ENCODE assay signal across 8 cellular contexts in genomic region chr11:124762077-124762623, GRCh38. TPM values are rescaled to one million over a fixed set of nuclear protein-coding genes. Genes with fewer than 3 reads are reported as not detected.
DNase-seq lines count a peak whose midpoint lies in the region; ATAC-seq and TF ChIP-seq lines count a peak whose summit lies in the region.

TSS of gene ESAM (minus strand) at chr11:124762290. CDS start at chr11:124762154, 136 bp downstream.

- H3K36me3 Mint-ChIP-seq in natural killer cell treated with Interleukin-12 subunit alpha and Interleukin-12 subunit beta and Interleukin-15 and Interleukin-18, amount 100 ng/mL, for 72 hours = no peaks in the 10 kb centered on the region

- TF ChIP-seq POLR2A in testis (IDR thresholded peaks at IDR 0.05) = no peak

- peaks cover 21 to 25% of the 10 kb centered on the region in 2 donors for H3K27me3 Mint-ChIP-seq in natural killer cell treated with Interleukin-12 subunit alpha and Interleukin-12 subunit beta and Interleukin-15 and Interleukin-18, amount 100 ng/mL, for 72 hours

- H3K4me3 ChIP-seq in LNCaP clone FGC (ENCODE audit: low read depth, low read length) (peak within 1 kb of the TSS; percentile 57), epithelial cell of esophagus (ENCODE audit: low read length) (peak within 1 kb of the TSS; percentile 51), testis (peak within 1 kb of the TSS; percentile 43 to 47)

- intact Hi-C loops in testis (cut with DNase I; ENCODE audit: low total_unique reads) = loop anchor here (10.0 kb wide), 2 partner anchors 73 to 87 kb away; partner anchors contain the start of genes SIAE and SPA17

- H3K4me1 Mint-ChIP-seq in natural killer cell treated with Interleukin-12 subunit alpha and Interleukin-12 subunit beta and Interleukin-15 and Interleukin-18, amount 100 ng/mL, for 72 hours (ENCODE audit: low read depth in 2 of 2) = peaks cover 11 to 14% of the 10 kb centered on the region in 2 donors

- TF ChIP-seq CTCF in LNCaP clone FGC (IDR thresholded peaks at IDR 0.05; ENCODE audit: control insufficient read depth, extremely low read depth, insufficient read depth) = no peak
- no peak for TF ChIP-seq CTCF in epithelial cell of esophagus (IDR thresholded peaks at IDR 0.05; ENCODE audit: insufficient read depth, low read depth, low read length, missing control alignments)
- TF ChIP-seq CTCF in testis (IDR thresholded peaks at IDR 0.05) = no peak

- peak within 1 kb of the TSS; percentile 87 for H3K4me3 Mint-ChIP-seq in natural killer cell treated with Interleukin-12 subunit alpha and Interleukin-12 subunit beta and Interleukin-15 and Interleukin-18, amount 100 ng/mL, for 72 hours

- 2 to 7% methylated on average over 30 to 41 of the region's 56 CpGs for WGBS in testis, 2 donors

- peaks cover 22% of the 10 kb centered on the region for H3K4me1 ChIP-seq in testis

- no peaks in the 10 kb centered on the region for H3K27me3 ChIP-seq in testis

- no peaks in the 10 kb centered on the region for H3K9me3 ChIP-seq in testis

- peak; percentile 56 for ATAC-seq in GM21576 (IDR thresholded peaks at IDR 0.05; ENCODE audit: unreplicated experiment)
- peak; percentile 85 to 90 for ATAC-seq in natural killer cell treated with Interleukin-12 subunit alpha and Interleukin-12 subunit beta and Interleukin-15 and Interleukin-18, amount 100 ng/mL, for 72 hours

- peak within 1 kb of the TSS in 1 of 2 donors; percentile 66 for H3K27ac ChIP-seq in testis

- no peak within 1 kb of the TSS for H3K27ac Mint-ChIP-seq in natural killer cell treated with Interleukin-12 subunit alpha and Interleukin-12 subunit beta and Interleukin-15 and Interleukin-18, amount 100 ng/mL, for 72 hours

- DNase-seq in GF-D8 (lab: John Stamatoyannopoulos, UW) (peak; percentile 73), LNCaP clone FGC (ENCODE audit: low read depth) (no peak), epithelial cell of esophagus (ENCODE audit: low read depth) (no peak), testis (no peak), anterior cingulate cortex (lab: John Stamatoyannopoulos, UW) (no peak)
- peak; percentile 84 for DNase-seq in activated CD8-positive, alpha-beta memory T cell treated with anti-CD3 and anti-CD28 coated beads for 24 hours
- peak; percentile 80 for DNase-seq in natural killer cell treated with Interleukin-12 subunit alpha and Interleukin-12 subunit beta and Interleukin-15 and Interleukin-18, amount 100 ng/mL, for 72 hours (ENCODE audit: low spot score)

- H3K9me3 Mint-ChIP-seq in natural killer cell treated with Interleukin-12 subunit alpha and Interleukin-12 subunit beta and Interleukin-15 and Interleukin-18, amount 100 ng/mL, for 72 hours = no peaks in the 10 kb centered on the region

- no peaks in the 10 kb centered on the region for H3K36me3 ChIP-seq in testis (ENCODE audit: low read depth, missing control alignments)

RNA-seq across cellular contexts. Expression of gene ESAM, which starts in this region (rescaled TPM):
- total RNA-seq in natural killer cell treated with Interleukin-12 subunit alpha and Interleukin-12 subunit beta and Interleukin-15 and Interleukin-18, amount 100 ng/mL, for 72 hours = 1 to 10 TPM in 1 of 2 donors, under 1 TPM in 1; 0.17 to 1.4 TPM
- 10 to 100 TPM in 1 of 2 donors, 1 to 10 TPM in 1; 6.0 to 10.6 TPM for total RNA-seq in testis
- 15.8 TPM for polyA plus RNA-seq in testis (ENCODE audit: insufficient read depth, low read depth, low replicate concordance)

Comparison
In these comparisons a context has a peak if more than half of its experiments do, and no peak if none do; other contexts are left out.
1. DNase-seq: peak in GF-D8 (single experiment), activated CD8-positive, alpha-beta memory T cell treated with anti-CD3 and anti-CD28 coated beads for 24 hours (single experiment) and natural killer cell treated with Interleukin-12 subunit alpha and Interleukin-12 subunit beta and Interleukin-15 and Interleukin-18, amount 100 ng/mL, for 72 hours (single experiment); none in LNCaP clone FGC (single experiment), epithelial cell of esophagus (single experiment), testis (single experiment) and anterior cingulate cortex (0 of 58).
2. Peak in every context shown above with its lines, with median percentiles within 50 percentile points of each other: H3K4me3 ChIP-seq.